ENCODE assay signal across 20 cellular contexts in genomic region chr3:9867106-9867505, GRCh38. TPM values are rescaled to one million over a fixed set of nuclear protein-coding genes. Genes with fewer than 3 reads are reported as not detected.
"Had no signal": no experiment of that assay in that cellular context is flagged by ENCODE, and none has a peak within 500 bp of the region (broad histone marks: within the 10 kb centered on the region; RNA-seq: fewer than 3 reads in every experiment).

No MANE protein-coding gene starts in this region.

- H3K27me3 ChIP-seq: dorsolateral prefrontal cortex, tibial nerve had no signal

- FAIRE-seq: bronchial epithelial cell had no signal

- DNase-seq: activated CD4-positive, alpha-beta T cell treated with anti-CD3 and anti-CD28 coated beads for 1 hour; activated CD4-positive, alpha-beta T cell treated with anti-CD3 and anti-CD28 coated beads, Interleukin-2, amount 50 U/mL, for 4 hours; activated naive CD4-positive, alpha-beta T cell; activated T-cell treated with anti-CD3 and anti-CD28 coated beads for 4 hours; dorsolateral prefrontal cortex; endodermal cell; erythroblast; left ventricle myocardium inferior; mesenchymal stem cell; nephron progenitor cell; SK-N-SH; stimulated activated CD4-positive, alpha-beta T cell treated with anti-CD3 and anti-CD28 coated beads, Interleukin-1b, Interleukin-23, amount 100 ng/mL, for 48 hours; stimulated activated naive CD8-positive, alpha-beta T cell treated with anti-CD3 and anti-CD28 coated beads, Interleukin-15, amount 100 ng/mL, for 72 hours; T-helper 1 cell had no signal

- H3K27ac ChIP-seq: dorsolateral prefrontal cortex, left ventricle myocardium inferior, VCaP had no signal

- H3K36me3 ChIP-seq: left ventricle myocardium inferior, tibial nerve had no signal

- ATAC-seq: sciatic nerve; stimulated activated naive CD8-positive, alpha-beta T cell treated with anti-CD3 and anti-CD28 coated beads, Interleukin-15, amount 100 ng/mL, for 72 hours had no signal

- H3K4me3 ChIP-seq: dorsolateral prefrontal cortex, left ventricle myocardium inferior, tibial nerve had no signal

- H3K9me3 ChIP-seq: left ventricle myocardium inferior, SK-N-SH, tibial nerve had no signal

RNA-seq across cellular contexts. Expression of gene CIDEC, which starts 12.9 kb away (rescaled TPM):
- total RNA-seq: bronchial epithelial cell, endodermal cell, kidney epithelial cell, pulmonary artery endothelial cell had no signal
